Comparison of ENCODE assay signal across 18 cellular contexts in genomic region chr15:49185473-49185872, GRCh38. TPM values are rescaled to one million over a fixed set of nuclear protein-coding genes. Genes with fewer than 3 reads are reported as not detected.
DNase-seq lines count a peak whose midpoint lies in the region; ATAC-seq, FAIRE-seq and TF ChIP-seq lines count a peak whose summit lies in the region.
"Had no signal": no experiment of that assay in that cellular context is flagged by ENCODE, and none has a peak within 500 bp of the region (broad histone marks: within the 10 kb centered on the region; RNA-seq: fewer than 3 reads in every experiment).

No MANE protein-coding gene starts in this region.

- no peak for TF ChIP-seq RAD21 in GM12878 (IDR thresholded peaks at IDR 0.05; ENCODE audit: insufficient read depth, low read depth, low read length)

- no peak overlapping the region for H3K27ac ChIP-seq in GM12878 (ENCODE audit: control insufficient read depth, insufficient read depth)
- H3K27ac ChIP-seq in pancreas, result no peak overlapping the region
- H3K27ac ChIP-seq: neutrophil, vagina had no signal

- SMC1A ChIA-PET in GM12878 (lab: Charles Lee; ENCODE audit: uncharacterized antibody, unreplicated experiment), result no interaction called here

- H3K4me3 Mint-ChIP-seq in activated naive CD4-positive, alpha-beta T cell treated with anti-CD3 and anti-CD28 coated beads for 36 hours, result no peak overlapping the region
- H3K4me3 Mint-ChIP-seq: activated naive CD4-positive, alpha-beta T cell treated with anti-CD3 and anti-CD28 coated beads, Interleukin-2, amount 50 U/mL, for 24 hours; CD14-positive monocyte; stimulated activated naive B cell treated with anti-CD40 and anti-IgM and Interleukin-4, amounts not matched to agents 10 μg/mL and 1 μg/mL and 100 μg/mL, for 72 hours had no signal

- H3K4me2 ChIP-seq in GM12878 (ENCODE audit: control insufficient read depth, insufficient read depth), result no peak overlapping the region

- POLR2A ChIA-PET in GM12878 (lab: Charles Lee), result no interaction called here

- CTCF ChIA-PET in GM12878 (lab: Yijun Ruan, JAX), result interaction anchor here (1.3 kb wide), 1 partner anchor 39 kb away, joined by 3 read pairs; no protein-coding TSS in a partner anchor
- CTCF ChIA-PET in activated naive CD4-positive, alpha-beta T cell treated with anti-CD3 and anti-CD28 coated beads for 36 hours (lab: Charles Lee), result no interaction called here

- ATAC-seq in GM18861 (IDR thresholded peaks at IDR 0.05; ENCODE audit: unreplicated experiment) (peak; percentile 93), GM19468 (IDR thresholded peaks at IDR 0.05; ENCODE audit: extremely low read depth, unreplicated experiment) (peak; percentile 74), HG03064 (IDR thresholded peaks at IDR 0.05; ENCODE audit: low read depth, unreplicated experiment) (peak; percentile 67), GM12878 (peak; percentile 82), pancreas (no peak)
- ATAC-seq: stimulated activated naive B cell treated with anti-CD40 and anti-IgM and Interleukin-4, amounts not matched to agents 10 μg/mL and 1 μg/mL and 100 μg/mL, for 72 hours had no signal

- RAD21 ChIA-PET in GM12878 (lab: Charles Lee; ENCODE audit: unreplicated experiment), result interaction anchor here (1.0 kb wide), 1 partner anchor 40 kb away, joined by 3 read pairs; no protein-coding TSS in a partner anchor

- H3K9me3 ChIP-seq in GM12878 (replicated peaks; ENCODE audit: control insufficient read depth, insufficient read depth, low read length), result no peaks in the 10 kb centered on the region; the same call in 2 of the 3 replicates
- no peaks in the 10 kb centered on the region for H3K9me3 ChIP-seq in pancreas
- H3K9me3 ChIP-seq: neutrophil, vagina had no signal

- no peak for TF ChIP-seq POLR2A in GM12878 (IDR thresholded peaks at IDR 0.05; ENCODE audit: low read depth, low read length)

- intact Hi-C loops in GM12878 (cut with micrococcal nuclease; ENCODE audit: unreplicated experiment), result no loop called here
- intact Hi-C loops in activated naive CD4-positive, alpha-beta T cell treated with anti-CD3 and anti-CD28 coated beads for 36 hours (cut with micrococcal nuclease), result no loop called here
- intact Hi-C loops in pancreas (cut with DNase I), result no loop called here

- WGBS in GM12878 (ENCODE audit: insufficient coverage, insufficient replicate concordance, low lambda C conversion rate, missing lambda C conversion rate), result 37% methylated on average over 1 of the region's 1 CpG
- WGBS in pancreas, 2 donors, result 97 to 100% methylated on average over 1 of the region's 1 CpG

- FAIRE-seq in GM12878 (lab: Jason Lieb, UNC), result peak; percentile 23
- no peak for FAIRE-seq in pancreas (lab: Jason Lieb, UNC)
- FAIRE-seq: TTC549 had no signal

- no peaks in the 10 kb centered on the region for H3K27me3 Mint-ChIP-seq in activated naive CD4-positive, alpha-beta T cell treated with anti-CD3 and anti-CD28 coated beads for 36 hours (ENCODE audit: low read depth)
- H3K27me3 Mint-ChIP-seq: activated naive CD4-positive, alpha-beta T cell treated with anti-CD3 and anti-CD28 coated beads, Interleukin-2, amount 50 U/mL, for 24 hours; stimulated activated naive B cell treated with anti-CD40 and anti-IgM and Interleukin-4, amounts not matched to agents 10 μg/mL and 1 μg/mL and 100 μg/mL, for 72 hours had no signal

- no TSS peak for BruUV-seq in GM12878 (replicated peaks; lab: Mats Ljungman, UMichigan)

- H3K36me3 Mint-ChIP-seq in activated naive CD4-positive, alpha-beta T cell treated with anti-CD3 and anti-CD28 coated beads for 36 hours (ENCODE audit: low read depth), result peaks cover 17% of the 10 kb centered on the region

- TF ChIP-seq CTCF in GM12878 (IDR thresholded peaks at IDR 0.05 in 2 of 3, conservative IDR thresholded peaks at IDR 0.05 in 1 of 3; ENCODE audit: control insufficient read depth in 2 of 3, extremely low read depth in 1 of 3, insufficient read depth in 1 of 3, low read depth in 3 of 3, low read length in 3 of 3) (no peak), pancreas (IDR thresholded peaks at IDR 0.05) (no peak)

- peaks cover 15% of the 10 kb centered on the region for H3K4me1 Mint-ChIP-seq in activated naive CD4-positive, alpha-beta T cell treated with anti-CD3 and anti-CD28 coated beads for 36 hours (ENCODE audit: low read depth)

- DNase-seq in GM12878 (ENCODE audit: low read depth, low spot score) (no peak), pancreas (no peak), Ammon's horn (ENCODE audit: low spot score) (no peak)
- no peak for DNase-seq in activated naive CD4-positive, alpha-beta T cell treated with anti-CD3 and anti-CD28 coated beads for 36 hours
- DNase-seq: activated CD8-positive, alpha-beta memory T cell treated with anti-CD3 and anti-CD28 coated beads for 24 hours; DND-41; effector memory CD4-positive, alpha-beta T cell; mesenchymal stem cell; NCI-H1092; stimulated activated naive B cell treated with anti-CD40 and anti-IgM and Interleukin-4, amounts not matched to agents 10 μg/mL and 1 μg/mL and 100 μg/mL, for 72 hours had no signal

- no peak overlapping the region for H2AFZ ChIP-seq in GM12878 (ENCODE audit: control insufficient read depth, low read depth, low read length)

- no peaks in the 10 kb centered on the region for H3K79me2 ChIP-seq in GM12878 (ENCODE audit: control insufficient read depth, insufficient read depth, low read length)

- H3K4me1 ChIP-seq in GM12878 (ENCODE audit: control insufficient read depth, insufficient read depth, low read length) (no peaks in the 10 kb centered on the region), pancreas (no peaks in the 10 kb centered on the region)

- in situ Hi-C loops in GM12878 (cut with MboI), result no loop called here

- no peaks in the 10 kb centered on the region for H3K27me3 ChIP-seq in GM12878 (replicated peaks in 1 of 2; ENCODE audit: control insufficient read depth in 2 of 2, insufficient read depth in 2 of 2, low read length in 1 of 2)
- no peaks in the 10 kb centered on the region for H3K27me3 ChIP-seq in pancreas
- H3K27me3 ChIP-seq: neutrophil, vagina had no signal

- no peak for TF ChIP-seq EP300 in GM12878 (IDR thresholded peaks at IDR 0.05; ENCODE audit: borderline replicate concordance in 1 of 2, control insufficient read depth in 1 of 2, low read depth in 2 of 2, low read length in 2 of 2)

- H3K36me3 ChIP-seq in GM12878 (ENCODE audit: control insufficient read depth in 2 of 2, insufficient read depth in 2 of 2, low read length in 1 of 2), result no peaks in the 10 kb centered on the region
- no peaks in the 10 kb centered on the region for H3K36me3 ChIP-seq in pancreas
- H3K36me3 ChIP-seq: neutrophil, vagina had no signal

- H3K4me3 ChIP-seq in GM12878 (no peak overlapping the region), pancreas (no peak overlapping the region)
- H3K4me3 ChIP-seq: vagina had no signal

- peaks cover 5% of the 10 kb centered on the region for H3K9me3 Mint-ChIP-seq in activated naive CD4-positive, alpha-beta T cell treated with anti-CD3 and anti-CD28 coated beads for 36 hours

- no peak overlapping the region for H3K27ac Mint-ChIP-seq in activated naive CD4-positive, alpha-beta T cell treated with anti-CD3 and anti-CD28 coated beads for 36 hours
- H3K27ac Mint-ChIP-seq: activated naive CD4-positive, alpha-beta T cell treated with anti-CD3 and anti-CD28 coated beads, Interleukin-2, amount 50 U/mL, for 24 hours; CD14-positive monocyte; stimulated activated naive B cell treated with anti-CD40 and anti-IgM and Interleukin-4, amounts not matched to agents 10 μg/mL and 1 μg/mL and 100 μg/mL, for 72 hours had no signal

- no peak overlapping the region for H3K9ac ChIP-seq in GM12878 (ENCODE audit: control insufficient read depth, insufficient read depth, low read length)

- no peaks in the 10 kb centered on the region for H4K20me1 ChIP-seq in GM12878 (ENCODE audit: control insufficient read depth, insufficient read depth)

RNA-seq across cellular contexts. Expression of gene GALK2, which starts 15.4 kb away (rescaled TPM):
- 45.1 and 46.2 TPM in 2 replicates for total RNA-seq in GM12878 (2013; cell fraction: nucleolus; rRNA removed)
- total RNA-seq in GM12878 (2014; rRNA removed), result 16.5 and 18.6 TPM in 2 replicates
- 14.2 and 18.0 TPM in 2 replicates for total RNA-seq in GM12878 (2014; rRNA removed; fragmentation: Illumina TruSeq; extraction: Trizol)
- total RNA-seq in GM12878 (2021), result 11.9 and 15.1 TPM in 2 replicates
- 9.5 TPM for polyA plus RNA-seq in GM12878 (2011; ENCODE audit: low read depth)
- 13.5 and 16.2 TPM in 2 replicates for polyA plus RNA-seq in GM12878 (2011; rRNA removed)
- 11.2 and 11.9 TPM in 2 replicates for polyA plus RNA-seq in GM12878 (2011; cell fraction: cytosol; rRNA removed)
- 9.1 and 10.8 TPM in 2 replicates for polyA plus RNA-seq in GM12878 (2011; cell fraction: nucleus; rRNA removed)
- 14.1 and 17.6 TPM in 2 replicates for polyA plus RNA-seq in GM12878 (2012)
- 13.5 and 17.4 TPM in 2 replicates for polyA plus RNA-seq in GM12878 (2014; fragmentation: Illumina TruSeq; extraction: Trizol)
- polyA plus RNA-seq in GM12878 (2014; fragmentation: Nextera tagmentation; extraction: Ambion mirVana), result 10 to 100 TPM; 20.8 to 26.7 TPM
- polyA plus RNA-seq in GM12878 (2014; rRNA removed), result 10.0 and 14.0 TPM in 2 replicates
- polyA plus RNA-seq in GM12878 (2016; fragmentation: Nextera tagmentation; extraction: Ambion mirVana), result 10 to 100 TPM; 17.7 to 18.2 TPM
- 15.4 and 24.9 TPM in 2 replicates for polyA minus RNA-seq in GM12878 (2011; rRNA and poly(A)+ RNA removed)
- 4.4 and 10.1 TPM in 2 replicates for polyA minus RNA-seq in GM12878 (2011; cell fraction: cytosol; rRNA and poly(A)+ RNA removed)
- 25.3 and 32.4 TPM in 2 replicates for polyA minus RNA-seq in GM12878 (2011; cell fraction: nucleus; rRNA and poly(A)+ RNA removed)
- total RNA-seq in activated naive CD4-positive, alpha-beta T cell treated with anti-CD3 and anti-CD28 coated beads for 36 hours, result 10 to 100 TPM; 22.6 to 24.1 TPM
- 10 to 100 TPM; 15.8 to 28.0 (median 18.9) TPM for total RNA-seq in pancreas
- 10 to 100 TPM in 1 of 2 donors, 1 to 10 TPM in 1; 9.3 to 11.8 TPM for polyA plus RNA-seq in pancreas

RNA-seq across cellular contexts. Expression of gene COPS2, which starts 30.1 kb away (rescaled TPM):
- 56.6 and 60.9 TPM in 2 replicates for total RNA-seq in GM12878 (2013; cell fraction: nucleolus; rRNA removed)
- total RNA-seq in GM12878 (2014; rRNA removed) (31.5 and 35.3 TPM in 2 replicates), GM12878 (2014; rRNA removed; fragmentation: Illumina TruSeq; extraction: Trizol) (102 and 106 TPM in 2 replicates), GM12878 (2021) (72.0 and 74.6 TPM in 2 replicates), pancreas (10 to 100 TPM; 34.7 to 56.3 (median 43.3) TPM)
- polyA plus RNA-seq in GM12878 (2011; ENCODE audit: low read depth), result 38.0 TPM
- polyA plus RNA-seq in GM12878 (2011; rRNA removed) (78.0 and 155 TPM in 2 replicates), GM12878 (2014; fragmentation: Illumina TruSeq; extraction: Trizol) (115 and 156 TPM in 2 replicates), GM12878 (2014; fragmentation: Nextera tagmentation; extraction: Ambion mirVana) (10 to 100 TPM; 74.5 to 85.9 TPM), GM12878 (2014; rRNA removed) (62.6 and 78.7 TPM in 2 replicates), GM12878 (2016; fragmentation: Nextera tagmentation; extraction: Ambion mirVana) (10 to 100 TPM; 40.9 to 50.9 TPM), pancreas (10 to 100 TPM; 22.6 to 26.5 TPM)
- polyA plus RNA-seq in GM12878 (2011; cell fraction: cytosol; rRNA removed), result 18.2 and 23.2 TPM in 2 replicates
- 22.7 and 24.1 TPM in 2 replicates for polyA plus RNA-seq in GM12878 (2011; cell fraction: nucleus; rRNA removed)
- polyA plus RNA-seq in GM12878 (2012), result 51.4 and 61.9 TPM in 2 replicates
- polyA minus RNA-seq in GM12878 (2011; rRNA and poly(A)+ RNA removed), result 30.9 and 58.7 TPM in 2 replicates
- 20.1 and 21.2 TPM in 2 replicates for polyA minus RNA-seq in GM12878 (2011; cell fraction: cytosol; rRNA and poly(A)+ RNA removed)
- polyA minus RNA-seq in GM12878 (2011; cell fraction: nucleus; rRNA and poly(A)+ RNA removed), result 16.3 and 30.5 TPM in 2 replicates
- total RNA-seq in activated naive CD4-positive, alpha-beta T cell treated with anti-CD3 and anti-CD28 coated beads for 36 hours, result 10 to 100 TPM; 79.7 to 86.4 TPM

Comparison
In these comparisons a context has a peak if more than half of its experiments do, and no peak if none do; other contexts are left out.
1. ATAC-seq: peak in GM18861 (single experiment), GM19468 (single experiment), HG03064 (single experiment) and GM12878 (single experiment); none in pancreas (0 of 4).